In the genomic region with DNA sequence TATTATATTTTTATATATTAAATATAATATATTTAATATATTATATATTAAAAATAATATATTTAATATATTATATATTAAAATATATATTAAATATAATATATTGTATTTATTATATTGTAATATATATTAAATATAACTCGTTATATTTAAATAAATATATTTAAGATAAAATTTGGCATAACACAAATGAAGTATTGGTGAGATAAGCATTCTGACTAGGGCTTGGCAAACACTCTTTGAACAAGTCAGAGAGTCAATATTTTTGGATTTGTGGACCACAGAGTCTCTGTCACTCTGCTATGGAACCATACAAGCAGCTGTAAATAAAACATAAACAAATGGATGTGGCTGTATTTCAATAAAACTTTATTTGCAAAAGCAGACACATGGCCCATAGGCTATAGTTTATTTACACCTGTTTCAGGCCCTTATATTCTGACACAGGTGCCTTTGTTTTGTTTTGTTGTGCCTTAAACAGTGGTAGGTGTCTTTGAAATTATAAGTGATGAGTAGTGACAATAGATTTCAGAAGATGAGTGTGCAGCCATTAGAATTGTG, we compare ENCODE assay signal across 25 cellular contexts.
"Had no signal": no experiment of that assay in that cellular context is flagged by ENCODE, and none has a peak within 500 bp of the region (broad histone marks: within the 10 kb centered on the region; RNA-seq: fewer than 3 reads in every experiment).

No MANE protein-coding gene starts in this region.

- H3K9me3 ChIP-seq: neutrophil, pancreas, psoas muscle, right lobe of liver, sigmoid colon, stomach, thoracic aorta, thyroid gland, upper lobe of left lung, vagina had no signal

- FAIRE-seq: urothelium cell line had no signal

- H3K4me3 ChIP-seq: pancreas, psoas muscle, right lobe of liver, sigmoid colon, stomach, thoracic aorta, thyroid gland, tibial nerve, upper lobe of left lung, vagina had no signal

- ATAC-seq: natural killer cell treated with Interleukin-12 subunit alpha and Interleukin-12 subunit beta and Interleukin-15 and Interleukin-18, amount 100 ng/mL, for 72 hours; pancreas; psoas muscle; right cardiac atrium; right lobe of liver; stimulated activated effector memory CD8-positive, alpha-beta T cell treated with anti-CD3 and anti-CD28 coated beads, Interleukin-12 subunit alpha, Interleukin-12 subunit beta, amount 100 ng/mL, for 72 hours; stimulated activated naive B cell treated with anti-CD40 and anti-IgM and Interleukin-4, amounts not matched to agents 10 μg/mL and 1 μg/mL and 100 μg/mL, for 72 hours had no signal

- H3K27ac ChIP-seq: neutrophil, pancreas, psoas muscle, right lobe of liver, sigmoid colon, stomach, thoracic aorta, thyroid gland, tibial nerve, upper lobe of left lung, vagina had no signal

- DNase-seq: nephron progenitor cell; nucleus accumbens; pancreas; psoas muscle; right cardiac atrium; right lobe of liver; sigmoid colon; small intestine; stimulated activated CD4-positive, alpha-beta T cell treated with anti-CD3 and anti-CD28 coated beads, Interleukin-15, amount 100 ng/mL, for 24 hours; stimulated activated CD4-positive, alpha-beta T cell treated with anti-CD3 and anti-CD28 coated beads, Interleukin-2, amount 100 ng/mL, for 24 hours; stimulated activated CD4-positive, alpha-beta T cell treated with anti-CD3 and anti-CD28 coated beads, Interleukin-2, amount 100 ng/mL, for 48 hours; stimulated activated CD4-positive, alpha-beta T cell treated with anti-CD3 and anti-CD28 coated beads, Interleukin-4, amount 100 ng/mL, for 24 hours; stimulated activated naive B cell treated with anti-CD40 and anti-IgM and Interleukin-4, amounts not matched to agents 10 μg/mL and 1 μg/mL and 100 μg/mL, for 72 hours; stimulated activated naive CD4-positive, alpha-beta T cell treated with Interleukin-2 at 50 U/mL for 16 hours; stomach; thyroid gland; trophoblast cell had no signal

- H3K36me3 ChIP-seq: neutrophil, pancreas, right lobe of liver, sigmoid colon, stomach, thoracic aorta, thyroid gland, tibial nerve, upper lobe of left lung, vagina had no signal

- H3K4me1 ChIP-seq: pancreas, psoas muscle, right lobe of liver, stomach, thyroid gland, tibial nerve, upper lobe of left lung, vagina had no signal

- H3K27me3 ChIP-seq: neutrophil, pancreas, right lobe of liver, sigmoid colon, stomach, thyroid gland, tibial nerve, upper lobe of left lung, vagina had no signal
